In genomic region chr9:2307480-2307879, GRCh38 we compare ENCODE assay signal across 19 cellular contexts.
DNase-seq lines count a peak whose midpoint lies in the region; TF ChIP-seq lines count a peak whose summit lies in the region.
"Had no signal": no experiment of that assay in that cellular context is flagged by ENCODE, and none has a peak within 500 bp of the region (broad histone marks: within the 10 kb centered on the region; RNA-seq: fewer than 3 reads in every experiment).

No MANE protein-coding gene starts in this region.

- no peaks in the 10 kb centered on the region for H3K36me3 ChIP-seq in esophagus muscularis mucosa
- H3K36me3 ChIP-seq: left lung, prostate gland had no signal

- H3K27ac Mint-ChIP-seq in activated naive CD4-positive, alpha-beta T cell treated with anti-CD3 and anti-CD28 coated beads for 36 hours: no peak overlapping the region
- H3K27ac Mint-ChIP-seq: activated naive CD8-positive, alpha-beta T cell; naive thymus-derived CD4-positive, alpha-beta T cell had no signal

- H3K4me1 ChIP-seq in esophagus muscularis mucosa: no peaks in the 10 kb centered on the region
- H3K4me1 ChIP-seq: left lung, prostate gland had no signal

- no peaks in the 10 kb centered on the region for H3K4me1 Mint-ChIP-seq in activated naive CD4-positive, alpha-beta T cell treated with anti-CD3 and anti-CD28 coated beads for 36 hours (ENCODE audit: low read depth)
- H3K4me1 Mint-ChIP-seq: naive thymus-derived CD4-positive, alpha-beta T cell had no signal

- intact Hi-C loops in esophagus muscularis mucosa (cut with DNase I): no loop called here
- intact Hi-C loops in activated naive CD4-positive, alpha-beta T cell treated with anti-CD3 and anti-CD28 coated beads for 36 hours (cut with micrococcal nuclease): no loop called here

- TF ChIP-seq CTCF in esophagus muscularis mucosa (IDR thresholded peaks at IDR 0.05): no peak

- TF ChIP-seq EP300 in esophagus muscularis mucosa (IDR thresholded peaks at IDR 0.05): no peak

- no peak for TF ChIP-seq POLR2A in esophagus muscularis mucosa (IDR thresholded peaks at IDR 0.05; ENCODE audit: low read depth)

- no peaks in the 10 kb centered on the region for H3K36me3 Mint-ChIP-seq in activated naive CD4-positive, alpha-beta T cell treated with anti-CD3 and anti-CD28 coated beads for 36 hours (ENCODE audit: low read depth)

- DNase-seq in Daoy (ENCODE audit: low read depth) (peak; percentile 62), RPMI7951 (ENCODE audit: low read depth) (peak; percentile 43), esophagus muscularis mucosa (ENCODE audit: extremely low spot score) (peak; percentile 62), non-pigmented ciliary epithelial cell (ENCODE audit: low read depth) (peak; percentile 14), NCI-H345 treated with DMSO at 0.1 percent for 48 hours (lab: John Stamatoyannopoulos, UW; ENCODE audit: unreplicated experiment) (no peak), LoVo (ENCODE audit: low spot score) (no peak)
- DNase-seq in activated naive CD4-positive, alpha-beta T cell treated with anti-CD3 and anti-CD28 coated beads for 36 hours: no peak
- DNase-seq: activated CD4-positive, alpha-beta T cell treated with anti-CD3 and anti-CD28 coated beads for 1 hour; activated T-cell treated with anti-CD3 and anti-CD28 coated beads for 4 hours; caudate nucleus; hypothalamus; left lung; naive thymus-derived CD4-positive, alpha-beta T cell; NCI-H146; NCI-H526 treated with DMSO at 0.1 percent for 48 hours; T-helper 1 cell had no signal

- H3K27ac ChIP-seq in esophagus muscularis mucosa (replicated peaks in 1 of 4): no peak overlapping the region
- H3K27ac ChIP-seq: left lung, prostate gland had no signal

- CTCF ChIA-PET in activated naive CD4-positive, alpha-beta T cell treated with anti-CD3 and anti-CD28 coated beads for 36 hours (lab: Charles Lee): no interaction called here

- peaks cover 12% of the 10 kb centered on the region for H3K9me3 Mint-ChIP-seq in activated naive CD4-positive, alpha-beta T cell treated with anti-CD3 and anti-CD28 coated beads for 36 hours

- 85% methylated on average over 4 of the region's 4 CpGs for WGBS in esophagus muscularis mucosa

- H3K4me3 Mint-ChIP-seq in activated naive CD4-positive, alpha-beta T cell treated with anti-CD3 and anti-CD28 coated beads for 36 hours: no peak overlapping the region
- H3K4me3 Mint-ChIP-seq: activated naive CD8-positive, alpha-beta T cell; naive thymus-derived CD4-positive, alpha-beta T cell had no signal

- peaks cover 8% of the 10 kb centered on the region for H3K27me3 Mint-ChIP-seq in activated naive CD4-positive, alpha-beta T cell treated with anti-CD3 and anti-CD28 coated beads for 36 hours (ENCODE audit: low read depth)

- H3K9me3 ChIP-seq in esophagus muscularis mucosa: peaks cover 0 to 16% (median 15%) of the 10 kb centered on the region in 4 donors
- H3K9me3 ChIP-seq: prostate gland had no signal

- H3K27me3 ChIP-seq in esophagus muscularis mucosa: no peaks in the 10 kb centered on the region
- H3K27me3 ChIP-seq: left lung had no signal

- no peak overlapping the region for H3K4me3 ChIP-seq in esophagus muscularis mucosa
- H3K4me3 ChIP-seq: K562, left lung, prostate gland had no signal

Comparison
In these comparisons a context has a peak if more than half of its experiments do, and no peak if none do; other contexts are left out.
1. DNase-seq: peak in Daoy (single experiment), RPMI7951 (single experiment), esophagus muscularis mucosa (single experiment) and non-pigmented ciliary epithelial cell (single experiment); none in NCI-H345 treated with DMSO at 0.1 percent for 48 hours (single experiment), LoVo (single experiment) and activated naive CD4-positive, alpha-beta T cell treated with anti-CD3 and anti-CD28 coated beads for 36 hours (single experiment).